In the genomic region with DNA sequence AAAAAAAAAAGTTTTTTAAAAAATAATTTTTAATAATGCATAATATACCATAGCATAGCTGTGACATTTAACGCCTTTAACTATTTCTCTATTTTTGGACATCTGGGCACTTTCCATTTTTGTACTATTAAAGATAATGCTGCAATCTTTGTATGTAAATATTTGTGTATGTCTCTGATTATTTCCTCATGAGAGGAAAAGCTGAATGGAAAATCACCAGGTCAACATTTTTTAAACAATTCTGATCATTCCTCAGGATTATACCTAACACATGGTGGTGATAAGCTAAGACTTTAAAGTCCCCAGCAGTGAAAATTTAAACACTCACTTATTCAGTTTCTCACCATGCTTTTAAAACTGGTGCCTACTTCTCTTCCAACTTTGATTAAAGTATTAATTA, we compare ENCODE assay signal across 35 cellular contexts. TPM values are rescaled to one million over a fixed set of nuclear protein-coding genes. Genes with fewer than 3 reads are reported as not detected.
"Had no signal": no experiment of that assay in that cellular context is flagged by ENCODE, and none has a peak within 500 bp of the region (broad histone marks: within the 10 kb centered on the region; RNA-seq: fewer than 3 reads in every experiment).

No MANE protein-coding gene starts in this region.

- H3K9me3 ChIP-seq: adrenal gland, breast epithelium, esophagus squamous epithelium, gastrocnemius medialis, heart left ventricle had no signal

- H3K4me1 ChIP-seq: breast epithelium, gastrocnemius medialis had no signal

- H3K4me3 ChIP-seq: adrenal gland, breast epithelium, cardiac muscle cell, esophagus squamous epithelium, gastrocnemius medialis, heart left ventricle had no signal

- H3K27me3 ChIP-seq: adrenal gland, breast epithelium, cardiac muscle cell, esophagus squamous epithelium, gastrocnemius medialis had no signal

- H3K36me3 ChIP-seq: adrenal gland, breast epithelium, cardiac muscle cell, esophagus squamous epithelium, gastrocnemius medialis, heart left ventricle, WERI-Rb-1 had no signal

- DNase-seq: activated B cell treated with CpG ODN at 0.5 μM for 24 hours; activated CD4-positive, alpha-beta T cell treated with anti-CD3 and anti-CD28 coated beads for 48 hours; activated CD4-positive, alpha-beta T cell treated with anti-CD3 and anti-CD28 coated beads, Interleukin-2, amount 50 U/mL, for 1 hour; activated CD4-positive, alpha-beta T cell treated with anti-CD3 and anti-CD28 coated beads, Interleukin-2, amount 50 U/mL, for 48 hours; activated CD8-positive, alpha-beta memory T cell treated with anti-CD3 and anti-CD28 coated beads for 24 hours; activated CD8-positive, alpha-beta T cell treated with anti-CD3 and anti-CD28 coated beads for 36 hours; activated effector memory CD4-positive, alpha-beta T cell treated with Interleukin-2 at 50 U/mL for 16 hours; activated naive CD4-positive, alpha-beta T cell treated with anti-CD3 and anti-CD28 coated beads for 36 hours; activated naive CD8-positive, alpha-beta T cell treated with anti-CD3 and anti-CD28 coated beads for 36 hours; activated naive CD8-positive, alpha-beta T cell treated with anti-CD3 and anti-CD28 coated beads, Interleukin-2, amount 50 U/mL, for 24 hours; activated T-cell treated with anti-CD3 and anti-CD28 coated beads, Interleukin-2, amount 50 U/mL, for 4 hours; adrenal gland; amygdala; aorta; central memory CD4-positive, alpha-beta T cell; cerebellar nuclear complex; cortex of kidney; dermis blood vessel endothelial cell; effector CD8-positive, alpha-beta T cell; esophagus squamous epithelium; foreskin fibroblast; gastrocnemius medialis; glutamatergic neuron; heart left ventricle; T-helper 1 cell; T-helper 17 cell; T1000; WERI-Rb-1 had no signal

- ATAC-seq: activated CD4-positive, CD25-positive, alpha-beta regulatory T cell treated with anti-CD3 and anti-CD28 coated beads, Interleukin-2, amount 50 U/mL, for 24 hours; activated CD8-positive, alpha-beta T cell treated with anti-CD3 and anti-CD28 coated beads for 36 hours; activated naive CD8-positive, alpha-beta T cell treated with anti-CD3 and anti-CD28 coated beads, Interleukin-2, amount 50 U/mL, for 24 hours; activated T-cell treated with anti-CD3 and anti-CD28 coated beads, Interleukin-2, amount 50 U/mL, for 4 hours; activated T-helper 17 cell treated with anti-CD3 and anti-CD28 coated beads, Interleukin-2, amount 50 U/mL, for 72 hours; gastrocnemius medialis; heart left ventricle; T-helper 17 cell had no signal

- H3K27ac ChIP-seq: adrenal gland, breast epithelium, cardiac muscle cell, epithelial cell of prostate, esophagus squamous epithelium, gastrocnemius medialis, heart left ventricle, WERI-Rb-1 had no signal

RNA-seq across cellular contexts. Expression of gene NR1H4, which starts 31.3 kb away (rescaled TPM):
- total RNA-seq: activated B cell treated with CpG ODN at 0.5 μM for 24 hours; activated CD8-positive, alpha-beta T cell treated with anti-CD3 and anti-CD28 coated beads for 36 hours; activated naive CD4-positive, alpha-beta T cell treated with anti-CD3 and anti-CD28 coated beads for 36 hours; activated naive CD8-positive, alpha-beta T cell treated with anti-CD3 and anti-CD28 coated beads for 36 hours; activated T-helper 17 cell treated with anti-CD3 and anti-CD28 coated beads, Interleukin-2, amount 50 U/mL, for 72 hours; aorta; cardiac muscle cell; endothelial cell of umbilical vein; esophagus squamous epithelium; fibroblast of lung; heart left ventricle; T-helper 17 cell had no signal
